In the genomic region with DNA sequence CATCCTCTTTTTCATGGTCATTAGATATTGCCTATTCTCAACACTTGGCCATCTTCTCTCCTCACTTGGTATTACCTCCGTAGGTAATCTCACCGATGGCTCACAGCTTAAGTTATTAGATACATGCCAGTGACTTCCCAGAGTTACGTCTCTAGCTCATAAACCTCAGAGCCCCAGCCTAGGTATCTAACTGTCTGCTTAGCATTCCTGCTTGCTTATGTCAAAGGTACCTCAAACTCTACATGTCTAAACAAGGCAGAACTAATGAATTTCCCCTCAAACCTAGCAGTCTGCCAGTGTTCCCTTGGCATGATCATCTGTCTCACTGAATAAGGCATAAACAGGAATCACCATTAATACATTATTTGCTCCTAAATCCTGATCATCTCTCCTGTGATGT, we compare ENCODE assay signal across 17 cellular contexts. TPM values are rescaled to one million over a fixed set of nuclear protein-coding genes. Genes with fewer than 3 reads are reported as not detected.
A peak's percentile ranks its signal among the peaks of the same experiment; 100 is the strongest.
DNase-seq lines count a peak whose midpoint lies in the region; ATAC-seq, FAIRE-seq and TF ChIP-seq lines count a peak whose summit lies in the region.
"Had no signal": no experiment of that assay in that cellular context is flagged by ENCODE, and none has a peak within 500 bp of the region (broad histone marks: within the 10 kb centered on the region; RNA-seq: fewer than 3 reads in every experiment).

No MANE protein-coding gene starts in this region.

- H4K8ac ChIP-seq in neuronal stem cell (ENCODE audit: low read depth, low read length), result no peak overlapping the region

- no peak overlapping the region for H2BK5ac ChIP-seq in neuronal stem cell (ENCODE audit: low read length)

- H3K9me3 ChIP-seq in RWPE2 (ENCODE audit: severe bottlenecking), result no peaks in the 10 kb centered on the region
- no peaks in the 10 kb centered on the region for H3K9me3 ChIP-seq in keratinocyte (ENCODE audit: control insufficient read depth, low read depth, low read length)
- H3K9me3 ChIP-seq in right atrium auricular region, result no peaks in the 10 kb centered on the region
- no peaks in the 10 kb centered on the region for H3K9me3 ChIP-seq in neuronal stem cell (replicated peaks in 1 of 2; ENCODE audit: control insufficient read depth in 2 of 2, insufficient read depth in 1 of 2, low read depth in 1 of 2, low read length in 2 of 2)

- WGBS in neuronal stem cell (ENCODE audit: extremely low coverage in 2 of 2, insufficient read length in 2 of 2, insufficient replicate concordance in 1 of 2), 2 donors, result no CpG with 5 or more reads among the region's 3 CpGs

- no peak overlapping the region for H3K14ac ChIP-seq in neuronal stem cell (ENCODE audit: low read length)

- no peaks in the 10 kb centered on the region for H3K79me1 ChIP-seq in neuronal stem cell (ENCODE audit: low read depth, low read length)

- no peak overlapping the region for H3K4ac ChIP-seq in neuronal stem cell (ENCODE audit: low read length)

- no peak overlapping the region for H2BK12ac ChIP-seq in neuronal stem cell (ENCODE audit: low read length)

- H3K23ac ChIP-seq in neuronal stem cell (ENCODE audit: low read depth, low read length, poor library complexity), result no peak overlapping the region

- dilution Hi-C loops in keratinocyte (cut with MboI; ENCODE audit: extremely low pct_ligation_motif_present, low sequenced_read_pairs), result no loop called here

- no peak overlapping the region for H3K27ac ChIP-seq in RWPE2 (ENCODE audit: poor library complexity, severe bottlenecking)
- H3K27ac ChIP-seq in keratinocyte (ENCODE audit: control insufficient read depth, insufficient read depth, low read length), result peak overlapping the region; percentile 4
- H3K27ac ChIP-seq in right atrium auricular region, result no peak overlapping the region
- H3K27ac ChIP-seq in neuronal stem cell (replicated peaks; ENCODE audit: low read length), result no peak overlapping the region

- no peak overlapping the region for H2BK120ac ChIP-seq in neuronal stem cell (ENCODE audit: low read depth, low read length)

- no peaks in the 10 kb centered on the region for H3K79me2 ChIP-seq in keratinocyte (ENCODE audit: control insufficient read depth, insufficient read depth, low read length)

- peaks cover 6% of the 10 kb centered on the region for H3K4me1 ChIP-seq in RWPE2 (ENCODE audit: insufficient read depth, poor library complexity, severe bottlenecking)
- H3K4me1 ChIP-seq in keratinocyte (ENCODE audit: control insufficient read depth, extremely low read depth, insufficient read depth, low read length), result peaks cover 20% of the 10 kb centered on the region
- H3K4me1 ChIP-seq in right atrium auricular region, result peaks cover 0 to 6% of the 10 kb centered on the region in 2 donors
- no peaks in the 10 kb centered on the region for H3K4me1 ChIP-seq in neuronal stem cell (ENCODE audit: control insufficient read depth in 2 of 2, insufficient read depth in 1 of 2, low read depth in 1 of 2, low read length in 2 of 2)

- H3K27ac Mint-ChIP-seq in central memory CD8-positive, alpha-beta T cell (ENCODE audit: low read depth), result peak overlapping the region; percentile 2
- H3K27ac Mint-ChIP-seq: B cell; CD4-positive, alpha-beta memory T cell; GM23338 had no signal

- ATAC-seq in RWPE2 (ENCODE audit: low read depth), result peak; percentile 89
- ATAC-seq in central memory CD8-positive, alpha-beta T cell (replicated peaks; ENCODE audit: extremely low read depth, poor library complexity, severe bottlenecking), result no peak
- no peak for ATAC-seq in HG02852 (IDR thresholded peaks at IDR 0.05; ENCODE audit: unreplicated experiment)
- ATAC-seq: GM12878, GM23338 had no signal

- H4K91ac ChIP-seq in neuronal stem cell (ENCODE audit: low read depth, low read length, poor library complexity), result no peak overlapping the region

- no peaks in the 10 kb centered on the region for H3K36me3 Mint-ChIP-seq in central memory CD8-positive, alpha-beta T cell (ENCODE audit: insufficient read depth)
- H3K36me3 Mint-ChIP-seq: CD4-positive, alpha-beta memory T cell had no signal

- H2AFZ ChIP-seq in keratinocyte (ENCODE audit: control insufficient read depth, low read length), result peak overlapping the region; percentile 27
- no peak overlapping the region for H2AFZ ChIP-seq in neuronal stem cell (ENCODE audit: low read length)
- H2AFZ ChIP-seq: GM23338 had no signal

- DNase-seq in HPDE6-E6E7 (ENCODE audit: extremely low spot score) (peak; percentile 15), RWPE2 (ENCODE audit: low spot score) (no peak), keratinocyte (ENCODE audit: low read depth, low spot score) (peak; percentile 49), right atrium auricular region (ENCODE audit: low spot score) (no peak), neuronal stem cell (ENCODE audit: low spot score) (no peak), cerebellum (ENCODE audit: low spot score) (no peak)
- DNase-seq in central memory CD8-positive, alpha-beta T cell (ENCODE audit: low spot score in 2 of 2), result no peak
- DNase-seq: C1 segment of cervical spinal cord; CD4-positive, alpha-beta memory T cell; DMS79; H9 had no signal

- H2BK15ac ChIP-seq in neuronal stem cell (ENCODE audit: low read length), result no peak overlapping the region

- H3K18ac ChIP-seq in neuronal stem cell (ENCODE audit: low read length), result no peak overlapping the region

- H2AK5ac ChIP-seq in neuronal stem cell (ENCODE audit: low read depth, low read length), result no peak overlapping the region

- no peak overlapping the region for H3K9ac ChIP-seq in keratinocyte (ENCODE audit: control insufficient read depth, extremely low read depth, insufficient read depth, low read length)
- H3K9ac ChIP-seq in neuronal stem cell (ENCODE audit: low read depth, low read length, poor library complexity), result no peak overlapping the region

- H3K4me2 ChIP-seq in keratinocyte (ENCODE audit: control insufficient read depth, extremely low read depth, insufficient read depth, low read depth, low read length) (peak overlapping the region; percentile 30), neuronal stem cell (ENCODE audit: insufficient read depth, low read length, poor library complexity, severe bottlenecking) (no peak overlapping the region)
- H3K4me2 ChIP-seq: GM23338 had no signal

- peak; percentile 93 for FAIRE-seq in keratinocyte (lab: Jason Lieb, UNC)
- FAIRE-seq: A204.1, GM12878, GM18507 had no signal

- H3K4me1 Mint-ChIP-seq in central memory CD8-positive, alpha-beta T cell, result no peaks in the 10 kb centered on the region
- H3K4me1 Mint-ChIP-seq: B cell; CD4-positive, alpha-beta memory T cell; GM23338 had no signal

- H3K4me3 Mint-ChIP-seq in central memory CD8-positive, alpha-beta T cell, result no peak overlapping the region
- H3K4me3 Mint-ChIP-seq: B cell; CD4-positive, alpha-beta memory T cell; GM23338; H9 had no signal

- no peaks in the 10 kb centered on the region for H4K20me1 ChIP-seq in keratinocyte (ENCODE audit: control insufficient read depth, extremely low read depth, insufficient read depth, low read length)

- H3K4me3 ChIP-seq in RWPE2 (ENCODE audit: severe bottlenecking) (no peak overlapping the region), keratinocyte (ENCODE audit: control insufficient read depth in 2 of 3, extremely low read depth in 1 of 3, insufficient read depth in 2 of 3, low read depth in 1 of 3, low read length in 3 of 3) (peak overlapping the region in 1 of 3 experiments; percentile 21), right atrium auricular region (no peak overlapping the region), neuronal stem cell (ENCODE audit: low read length in 2 of 2) (no peak overlapping the region)
- H3K4me3 ChIP-seq: GM12878, GM23338 had no signal

- peaks cover 9% of the 10 kb centered on the region for H3K27me3 Mint-ChIP-seq in central memory CD8-positive, alpha-beta T cell
- H3K27me3 Mint-ChIP-seq: B cell had no signal

- TF ChIP-seq CTCF in RWPE2 (IDR thresholded peaks at IDR 0.05; ENCODE audit: poor library complexity, severe bottlenecking) (no peak), keratinocyte (optimal IDR thresholded peaks at IDR 0.05 in 1 of 3, IDR thresholded peaks at IDR 0.05 in 1 of 3, conservative IDR thresholded peaks at IDR 0.05 in 1 of 3; ENCODE audit: extremely low read depth in 1 of 3, insufficient read depth in 2 of 3, low read length in 3 of 3) (no peak), right atrium auricular region (IDR thresholded peaks at IDR 0.05) (no peak)

- no peaks in the 10 kb centered on the region for H3K9me3 Mint-ChIP-seq in central memory CD8-positive, alpha-beta T cell
- H3K9me3 Mint-ChIP-seq: CD4-positive, alpha-beta memory T cell; GM23338; H9 had no signal

- H3K36me3 ChIP-seq in RWPE2 (ENCODE audit: low read depth) (no peaks in the 10 kb centered on the region), keratinocyte (ENCODE audit: control insufficient read depth in 2 of 2, extremely low read depth in 1 of 2, insufficient read depth in 2 of 2, low read length in 2 of 2) (no peaks in the 10 kb centered on the region), right atrium auricular region (no peaks in the 10 kb centered on the region), neuronal stem cell (replicated peaks in 1 of 2; ENCODE audit: control insufficient read depth in 2 of 2, insufficient read depth in 2 of 2, low read length in 2 of 2) (no peaks in the 10 kb centered on the region)

- H3K27me3 ChIP-seq in RWPE2 (ENCODE audit: insufficient read depth, poor library complexity, severe bottlenecking) (no peaks in the 10 kb centered on the region), keratinocyte (ENCODE audit: control insufficient read depth, extremely low read depth, insufficient read depth, low read length) (no peaks in the 10 kb centered on the region), right atrium auricular region (no peaks in the 10 kb centered on the region), neuronal stem cell (ENCODE audit: control insufficient read depth in 3 of 3, insufficient read depth in 3 of 3, low read depth in 1 of 3, low read length in 3 of 3) (no peaks in the 10 kb centered on the region)

- no peaks in the 10 kb centered on the region for H3K9me1 ChIP-seq in keratinocyte (ENCODE audit: control insufficient read depth, extremely low read depth, insufficient read depth, low read length)

RNA-seq across cellular contexts. Expression of a gene that starts 27.7 kb away (rescaled TPM):
- polyA plus RNA-seq in keratinocyte, result 44.3 to 66.5 TPM (median 53.0 TPM) in 3 replicates
- 150 TPM for polyA plus RNA-seq in keratinocyte (2011; ENCODE audit: low read depth)
- polyA plus RNA-seq in keratinocyte (2011; cell fraction: cytosol; rRNA removed), result 20.3 and 39.9 TPM in 2 replicates
- polyA plus RNA-seq in keratinocyte (2011; cell fraction: nucleus; rRNA removed), result 129 and 156 TPM in 2 replicates
- polyA plus RNA-seq in keratinocyte (2012; ENCODE audit: low replicate concordance), result 43.8 and 69.5 TPM in 2 replicates
- polyA minus RNA-seq in keratinocyte, result 15.2 to 176 TPM (median 118 TPM) in 3 replicates
- 29.2 TPM for polyA minus RNA-seq in keratinocyte (2011; cell fraction: cytosol; rRNA and poly(A)+ RNA removed)
- polyA minus RNA-seq in keratinocyte (2011; cell fraction: nucleus; rRNA and poly(A)+ RNA removed), result 137 and 245 TPM in 2 replicates
- total RNA-seq in right atrium auricular region, result 10 to 100 TPM; 73.9 to 77.9 TPM
- 148 TPM for polyA plus RNA-seq in neuronal stem cell (2013, experiment 1 of 2)
- polyA plus RNA-seq in neuronal stem cell (2013, experiment 2 of 2), result 150 TPM
- 386 TPM for total RNA-seq in cerebellum

Comparison
In these comparisons a context has a peak if more than half of its experiments do, and no peak if none do; other contexts are left out.
1. DNase-seq: peak in HPDE6-E6E7 (single experiment) and keratinocyte (single experiment); none in RWPE2 (single experiment), central memory CD8-positive, alpha-beta T cell (0 of 2), right atrium auricular region (single experiment), neuronal stem cell (single experiment) and cerebellum (single experiment).